In genomic region chr18:21701621-21702020, GRCh38 we compare ENCODE assay signal across 25 cellular contexts.
"Had no signal": no experiment of that assay in that cellular context is flagged by ENCODE, and none has a peak within 500 bp of the region (broad histone marks: within the 10 kb centered on the region; RNA-seq: fewer than 3 reads in every experiment).

No MANE protein-coding gene starts in this region.

- H3K36me3 ChIP-seq: brain microvascular endothelial cell, pancreas, sigmoid colon had no signal

- FAIRE-seq: endothelial cell of umbilical vein, keratinocyte, pancreas, small intestine had no signal

- H3K4me3 ChIP-seq: ascending aorta, pancreas, psoas muscle, sigmoid colon, upper lobe of left lung had no signal

- H3K9me3 ChIP-seq: ascending aorta, pancreas, psoas muscle, sigmoid colon, upper lobe of left lung had no signal

- H3K27me3 Mint-ChIP-seq: activated CD4-positive, alpha-beta T cell treated with anti-CD3 and anti-CD28 coated beads for 36 hours; activated naive CD4-positive, alpha-beta T cell treated with anti-CD3 and anti-CD28 coated beads, Interleukin-2, amount 10 ng/mL, durations not matched to agents 7 days and 5 days; activated naive CD8-positive, alpha-beta T cell treated with anti-CD3 and anti-CD28 coated beads, Interleukin-2, amount 10 ng/mL, durations not matched to agents 7 days and 5 days; stimulated activated naive CD8-positive, alpha-beta T cell treated with anti-CD3 and anti-CD28 coated beads, Interleukin-15, Interleukin-2, amounts not matched to agents 100 ng/mL and 50 ng/mL, for 24 hours had no signal

- H3K9me3 Mint-ChIP-seq: activated naive CD4-positive, alpha-beta T cell treated with anti-CD3 and anti-CD28 coated beads, Interleukin-2, amount 10 ng/mL, durations not matched to agents 7 days and 5 days; activated naive CD8-positive, alpha-beta T cell treated with anti-CD3 and anti-CD28 coated beads, Interleukin-2, amount 10 ng/mL, durations not matched to agents 7 days and 5 days; stimulated activated effector memory CD8-positive, alpha-beta T cell treated with anti-CD3 and anti-CD28 coated beads, Interleukin-12 subunit alpha, Interleukin-12 subunit beta, amount 100 ng/mL, for 72 hours; stimulated activated naive CD8-positive, alpha-beta T cell treated with anti-CD3 and anti-CD28 coated beads, Interleukin-15, Interleukin-2, amounts not matched to agents 100 ng/mL and 50 ng/mL, for 24 hours had no signal

- H3K27me3 ChIP-seq: ascending aorta, brain microvascular endothelial cell, pancreas, sigmoid colon, upper lobe of left lung had no signal

- DNase-seq: activated CD4-positive, alpha-beta T cell treated with anti-CD3 and anti-CD28 coated beads for 36 hours; activated CD4-positive, CD25-positive, alpha-beta regulatory T cell; activated CD8-positive, alpha-beta memory T cell treated with anti-CD3 and anti-CD28 coated beads for 24 hours; activated gamma-delta T cell; activated naive CD4-positive, alpha-beta T cell treated with anti-CD3 and anti-CD28 coated beads, Interleukin-2, amount 10 ng/mL, durations not matched to agents 7 days and 5 days; activated naive CD8-positive, alpha-beta T cell treated with anti-CD3 and anti-CD28 coated beads, Interleukin-2, amount 10 ng/mL, durations not matched to agents 7 days and 5 days; brain microvascular endothelial cell; central memory CD4-positive, alpha-beta T cell; foreskin fibroblast; head of caudate nucleus; hippocampal formation; left colon; mammary epithelial cell; nucleus accumbens; pancreas; psoas muscle; sigmoid colon; small intestine; stimulated activated CD4-positive, alpha-beta T cell treated with anti-CD3 and anti-CD28 coated beads, Interleukin-4, amount 100 ng/mL, for 24 hours; upper lobe of left lung had no signal

- H3K27ac Mint-ChIP-seq: activated CD4-positive, alpha-beta T cell treated with anti-CD3 and anti-CD28 coated beads for 36 hours; activated naive CD4-positive, alpha-beta T cell treated with anti-CD3 and anti-CD28 coated beads, Interleukin-2, amount 10 ng/mL, durations not matched to agents 7 days and 5 days; activated naive CD8-positive, alpha-beta T cell treated with anti-CD3 and anti-CD28 coated beads, Interleukin-2, amount 10 ng/mL, durations not matched to agents 7 days and 5 days; stimulated activated effector memory CD8-positive, alpha-beta T cell treated with anti-CD3 and anti-CD28 coated beads, Interleukin-12 subunit alpha, Interleukin-12 subunit beta, amount 100 ng/mL, for 72 hours had no signal

- H3K27ac ChIP-seq: ascending aorta, brain microvascular endothelial cell, pancreas, psoas muscle, sigmoid colon, upper lobe of left lung had no signal

- ATAC-seq: activated CD4-positive, alpha-beta T cell treated with anti-CD3 and anti-CD28 coated beads for 36 hours; left colon; pancreas; psoas muscle; stimulated activated effector memory CD8-positive, alpha-beta T cell treated with anti-CD3 and anti-CD28 coated beads, Interleukin-12 subunit alpha, Interleukin-12 subunit beta, amount 100 ng/mL, for 72 hours had no signal

- H3K4me3 Mint-ChIP-seq: stimulated activated effector memory CD8-positive, alpha-beta T cell treated with anti-CD3 and anti-CD28 coated beads, Interleukin-12 subunit alpha, Interleukin-12 subunit beta, amount 100 ng/mL, for 72 hours had no signal
